Comparison of ENCODE assay signal across 2 cellular contexts in the genomic region with DNA sequence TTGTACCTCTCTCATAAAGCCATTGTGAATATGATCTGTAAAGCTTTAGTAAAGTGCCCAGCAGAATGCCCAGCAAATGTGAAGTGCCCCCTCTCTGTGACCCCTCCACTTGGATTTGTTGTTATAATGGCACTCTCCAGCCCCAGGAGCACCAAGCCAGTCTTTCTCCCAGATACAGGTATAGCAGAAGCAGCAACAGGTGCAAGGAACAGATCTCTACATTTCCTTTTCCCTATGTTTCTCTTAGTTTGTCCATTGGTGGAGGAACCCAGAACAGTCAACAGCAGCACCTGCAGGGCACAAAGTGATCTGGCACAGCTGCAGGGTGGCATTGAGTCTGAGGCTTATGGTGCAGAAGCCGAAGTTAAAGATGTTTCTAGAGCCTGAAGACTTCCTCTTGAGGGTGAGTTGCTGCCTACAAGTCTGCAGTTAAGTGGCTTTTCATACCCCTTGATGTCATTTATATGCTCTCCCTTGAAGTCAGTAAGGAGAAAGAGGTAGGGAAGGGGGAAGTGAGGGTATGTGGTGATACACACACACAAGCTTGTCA.
TF ChIP-seq lines count a peak whose summit lies in the region.

No MANE protein-coding gene starts in this region.

TF ChIP-seq in HCT116, 20 proteins besides CTCF, POLR2A, EP300 and RAD21:
- TF ChIP-seq TCF7L2 (IDR thresholded peaks at IDR 0.05; ENCODE audit: borderline replicate concordance, extremely low read depth, insufficient read depth, insufficient read length) (no peak), CBX3 (IDR thresholded peaks at IDR 0.05; ENCODE audit: low read depth) (no peak), EZH2 (IDR thresholded peaks at IDR 0.05) (no peak), ZFX (IDR thresholded peaks at IDR 0.05) (no peak), CEBPB (IDR thresholded peaks at IDR 0.05; ENCODE audit: low read depth) (no peak), YY1 (IDR thresholded peaks at IDR 0.05; ENCODE audit: extremely low read depth, insufficient replicate concordance, low read depth, low read length) (no peak), EGR1 (IDR thresholded peaks at IDR 0.05; ENCODE audit: low read depth) (no peak)
- TF ChIP-seq, protein P1, sequence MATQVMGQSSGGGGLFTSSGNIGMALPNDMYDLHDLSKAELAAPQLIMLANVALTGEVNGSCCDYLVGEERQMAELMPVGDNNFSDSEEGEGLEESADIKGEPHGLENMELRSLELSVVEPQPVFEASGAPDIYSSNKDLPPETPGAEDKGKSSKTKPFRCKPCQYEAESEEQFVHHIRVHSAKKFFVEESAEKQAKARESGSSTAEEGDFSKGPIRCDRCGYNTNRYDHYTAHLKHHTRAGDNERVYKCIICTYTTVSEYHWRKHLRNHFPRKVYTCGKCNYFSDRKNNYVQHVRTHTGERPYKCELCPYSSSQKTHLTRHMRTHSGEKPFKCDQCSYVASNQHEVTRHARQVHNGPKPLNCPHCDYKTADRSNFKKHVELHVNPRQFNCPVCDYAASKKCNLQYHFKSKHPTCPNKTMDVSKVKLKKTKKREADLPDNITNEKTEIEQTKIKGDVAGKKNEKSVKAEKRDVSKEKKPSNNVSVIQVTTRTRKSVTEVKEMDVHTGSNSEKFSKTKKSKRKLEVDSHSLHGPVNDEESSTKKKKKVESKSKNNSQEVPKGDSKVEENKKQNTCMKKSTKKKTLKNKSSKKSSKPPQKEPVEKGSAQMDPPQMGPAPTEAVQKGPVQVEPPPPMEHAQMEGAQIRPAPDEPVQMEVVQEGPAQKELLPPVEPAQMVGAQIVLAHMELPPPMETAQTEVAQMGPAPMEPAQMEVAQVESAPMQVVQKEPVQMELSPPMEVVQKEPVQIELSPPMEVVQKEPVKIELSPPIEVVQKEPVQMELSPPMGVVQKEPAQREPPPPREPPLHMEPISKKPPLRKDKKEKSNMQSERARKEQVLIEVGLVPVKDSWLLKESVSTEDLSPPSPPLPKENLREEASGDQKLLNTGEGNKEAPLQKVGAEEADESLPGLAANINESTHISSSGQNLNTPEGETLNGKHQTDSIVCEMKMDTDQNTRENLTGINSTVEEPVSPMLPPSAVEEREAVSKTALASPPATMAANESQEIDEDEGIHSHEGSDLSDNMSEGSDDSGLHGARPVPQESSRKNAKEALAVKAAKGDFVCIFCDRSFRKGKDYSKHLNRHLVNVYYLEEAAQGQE (IDR thresholded peaks at IDR 0.05; ENCODE audit: low read depth): no peak
- TF ChIP-seq, protein P2, sequence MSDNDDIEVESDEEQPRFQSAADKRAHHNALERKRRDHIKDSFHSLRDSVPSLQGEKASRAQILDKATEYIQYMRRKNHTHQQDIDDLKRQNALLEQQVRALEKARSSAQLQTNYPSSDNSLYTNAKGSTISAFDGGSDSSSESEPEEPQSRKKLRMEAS (IDR thresholded peaks at IDR 0.05): no peak
TF ChIP-seq in HCT116: peak in this region for 0.

TF ChIP-seq in H1, 55 proteins besides CTCF, POLR2A, EP300 and RAD21:
- TF ChIP-seq SRF (IDR thresholded peaks at IDR 0.05; ENCODE audit: low read depth, low read length): no peak
- TF ChIP-seq EGR1 (IDR thresholded peaks at IDR 0.05; ENCODE audit: borderline replicate concordance, low read depth, low read length): no peak
- TF ChIP-seq ASH2L (IDR thresholded peaks at IDR 0.05; ENCODE audit: low read length): no peak
- TF ChIP-seq, protein P3, sequence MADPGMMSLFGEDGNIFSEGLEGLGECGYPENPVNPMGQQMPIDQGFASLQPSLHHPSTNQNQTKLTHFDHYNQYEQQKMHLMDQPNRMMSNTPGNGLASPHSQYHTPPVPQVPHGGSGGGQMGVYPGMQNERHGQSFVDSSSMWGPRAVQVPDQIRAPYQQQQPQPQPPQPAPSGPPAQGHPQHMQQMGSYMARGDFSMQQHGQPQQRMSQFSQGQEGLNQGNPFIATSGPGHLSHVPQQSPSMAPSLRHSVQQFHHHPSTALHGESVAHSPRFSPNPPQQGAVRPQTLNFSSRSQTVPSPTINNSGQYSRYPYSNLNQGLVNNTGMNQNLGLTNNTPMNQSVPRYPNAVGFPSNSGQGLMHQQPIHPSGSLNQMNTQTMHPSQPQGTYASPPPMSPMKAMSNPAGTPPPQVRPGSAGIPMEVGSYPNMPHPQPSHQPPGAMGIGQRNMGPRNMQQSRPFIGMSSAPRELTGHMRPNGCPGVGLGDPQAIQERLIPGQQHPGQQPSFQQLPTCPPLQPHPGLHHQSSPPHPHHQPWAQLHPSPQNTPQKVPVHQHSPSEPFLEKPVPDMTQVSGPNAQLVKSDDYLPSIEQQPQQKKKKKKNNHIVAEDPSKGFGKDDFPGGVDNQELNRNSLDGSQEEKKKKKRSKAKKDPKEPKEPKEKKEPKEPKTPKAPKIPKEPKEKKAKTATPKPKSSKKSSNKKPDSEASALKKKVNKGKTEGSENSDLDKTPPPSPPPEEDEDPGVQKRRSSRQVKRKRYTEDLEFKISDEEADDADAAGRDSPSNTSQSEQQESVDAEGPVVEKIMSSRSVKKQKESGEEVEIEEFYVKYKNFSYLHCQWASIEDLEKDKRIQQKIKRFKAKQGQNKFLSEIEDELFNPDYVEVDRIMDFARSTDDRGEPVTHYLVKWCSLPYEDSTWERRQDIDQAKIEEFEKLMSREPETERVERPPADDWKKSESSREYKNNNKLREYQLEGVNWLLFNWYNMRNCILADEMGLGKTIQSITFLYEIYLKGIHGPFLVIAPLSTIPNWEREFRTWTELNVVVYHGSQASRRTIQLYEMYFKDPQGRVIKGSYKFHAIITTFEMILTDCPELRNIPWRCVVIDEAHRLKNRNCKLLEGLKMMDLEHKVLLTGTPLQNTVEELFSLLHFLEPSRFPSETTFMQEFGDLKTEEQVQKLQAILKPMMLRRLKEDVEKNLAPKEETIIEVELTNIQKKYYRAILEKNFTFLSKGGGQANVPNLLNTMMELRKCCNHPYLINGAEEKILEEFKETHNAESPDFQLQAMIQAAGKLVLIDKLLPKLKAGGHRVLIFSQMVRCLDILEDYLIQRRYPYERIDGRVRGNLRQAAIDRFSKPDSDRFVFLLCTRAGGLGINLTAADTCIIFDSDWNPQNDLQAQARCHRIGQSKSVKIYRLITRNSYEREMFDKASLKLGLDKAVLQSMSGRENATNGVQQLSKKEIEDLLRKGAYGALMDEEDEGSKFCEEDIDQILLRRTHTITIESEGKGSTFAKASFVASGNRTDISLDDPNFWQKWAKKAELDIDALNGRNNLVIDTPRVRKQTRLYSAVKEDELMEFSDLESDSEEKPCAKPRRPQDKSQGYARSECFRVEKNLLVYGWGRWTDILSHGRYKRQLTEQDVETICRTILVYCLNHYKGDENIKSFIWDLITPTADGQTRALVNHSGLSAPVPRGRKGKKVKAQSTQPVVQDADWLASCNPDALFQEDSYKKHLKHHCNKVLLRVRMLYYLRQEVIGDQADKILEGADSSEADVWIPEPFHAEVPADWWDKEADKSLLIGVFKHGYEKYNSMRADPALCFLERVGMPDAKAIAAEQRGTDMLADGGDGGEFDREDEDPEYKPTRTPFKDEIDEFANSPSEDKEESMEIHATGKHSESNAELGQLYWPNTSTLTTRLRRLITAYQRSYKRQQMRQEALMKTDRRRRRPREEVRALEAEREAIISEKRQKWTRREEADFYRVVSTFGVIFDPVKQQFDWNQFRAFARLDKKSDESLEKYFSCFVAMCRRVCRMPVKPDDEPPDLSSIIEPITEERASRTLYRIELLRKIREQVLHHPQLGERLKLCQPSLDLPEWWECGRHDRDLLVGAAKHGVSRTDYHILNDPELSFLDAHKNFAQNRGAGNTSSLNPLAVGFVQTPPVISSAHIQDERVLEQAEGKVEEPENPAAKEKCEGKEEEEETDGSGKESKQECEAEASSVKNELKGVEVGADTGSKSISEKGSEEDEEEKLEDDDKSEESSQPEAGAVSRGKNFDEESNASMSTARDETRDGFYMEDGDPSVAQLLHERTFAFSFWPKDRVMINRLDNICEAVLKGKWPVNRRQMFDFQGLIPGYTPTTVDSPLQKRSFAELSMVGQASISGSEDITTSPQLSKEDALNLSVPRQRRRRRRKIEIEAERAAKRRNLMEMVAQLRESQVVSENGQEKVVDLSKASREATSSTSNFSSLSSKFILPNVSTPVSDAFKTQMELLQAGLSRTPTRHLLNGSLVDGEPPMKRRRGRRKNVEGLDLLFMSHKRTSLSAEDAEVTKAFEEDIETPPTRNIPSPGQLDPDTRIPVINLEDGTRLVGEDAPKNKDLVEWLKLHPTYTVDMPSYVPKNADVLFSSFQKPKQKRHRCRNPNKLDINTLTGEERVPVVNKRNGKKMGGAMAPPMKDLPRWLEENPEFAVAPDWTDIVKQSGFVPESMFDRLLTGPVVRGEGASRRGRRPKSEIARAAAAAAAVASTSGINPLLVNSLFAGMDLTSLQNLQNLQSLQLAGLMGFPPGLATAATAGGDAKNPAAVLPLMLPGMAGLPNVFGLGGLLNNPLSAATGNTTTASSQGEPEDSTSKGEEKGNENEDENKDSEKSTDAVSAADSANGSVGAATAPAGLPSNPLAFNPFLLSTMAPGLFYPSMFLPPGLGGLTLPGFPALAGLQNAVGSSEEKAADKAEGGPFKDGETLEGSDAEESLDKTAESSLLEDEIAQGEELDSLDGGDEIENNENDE (IDR thresholded peaks at IDR 0.05; ENCODE audit: insufficient replicate concordance, low read length): no peak
- TF ChIP-seq, protein P4, sequence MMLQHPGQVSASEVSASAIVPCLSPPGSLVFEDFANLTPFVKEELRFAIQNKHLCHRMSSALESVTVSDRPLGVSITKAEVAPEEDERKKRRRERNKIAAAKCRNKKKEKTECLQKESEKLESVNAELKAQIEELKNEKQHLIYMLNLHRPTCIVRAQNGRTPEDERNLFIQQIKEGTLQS (IDR thresholded peaks at IDR 0.05; ENCODE audit: insufficient read depth, low read depth, low read length): no peak
- TF ChIP-seq, protein P5, sequence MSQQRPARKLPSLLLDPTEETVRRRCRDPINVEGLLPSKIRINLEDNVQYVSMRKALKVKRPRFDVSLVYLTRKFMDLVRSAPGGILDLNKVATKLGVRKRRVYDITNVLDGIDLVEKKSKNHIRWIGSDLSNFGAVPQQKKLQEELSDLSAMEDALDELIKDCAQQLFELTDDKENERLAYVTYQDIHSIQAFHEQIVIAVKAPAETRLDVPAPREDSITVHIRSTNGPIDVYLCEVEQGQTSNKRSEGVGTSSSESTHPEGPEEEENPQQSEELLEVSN (IDR thresholded peaks at IDR 0.05): no peak
- TF ChIP-seq, protein P6, sequence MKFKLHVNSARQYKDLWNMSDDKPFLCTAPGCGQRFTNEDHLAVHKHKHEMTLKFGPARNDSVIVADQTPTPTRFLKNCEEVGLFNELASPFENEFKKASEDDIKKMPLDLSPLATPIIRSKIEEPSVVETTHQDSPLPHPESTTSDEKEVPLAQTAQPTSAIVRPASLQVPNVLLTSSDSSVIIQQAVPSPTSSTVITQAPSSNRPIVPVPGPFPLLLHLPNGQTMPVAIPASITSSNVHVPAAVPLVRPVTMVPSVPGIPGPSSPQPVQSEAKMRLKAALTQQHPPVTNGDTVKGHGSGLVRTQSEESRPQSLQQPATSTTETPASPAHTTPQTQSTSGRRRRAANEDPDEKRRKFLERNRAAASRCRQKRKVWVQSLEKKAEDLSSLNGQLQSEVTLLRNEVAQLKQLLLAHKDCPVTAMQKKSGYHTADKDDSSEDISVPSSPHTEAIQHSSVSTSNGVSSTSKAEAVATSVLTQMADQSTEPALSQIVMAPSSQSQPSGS (IDR thresholded peaks at IDR 0.05; ENCODE audit: low read length): no peak
- TF ChIP-seq CTBP2 (IDR thresholded peaks at IDR 0.05; ENCODE audit: borderline replicate concordance, insufficient read depth, insufficient read length, low read length): no peak
- no peak for TF ChIP-seq CBX5 (IDR thresholded peaks at IDR 0.05; ENCODE audit: low read depth, low read length)
- TF ChIP-seq SUZ12 (IDR thresholded peaks at IDR 0.05; ENCODE audit: low read length): no peak
- TF ChIP-seq, protein P7, sequence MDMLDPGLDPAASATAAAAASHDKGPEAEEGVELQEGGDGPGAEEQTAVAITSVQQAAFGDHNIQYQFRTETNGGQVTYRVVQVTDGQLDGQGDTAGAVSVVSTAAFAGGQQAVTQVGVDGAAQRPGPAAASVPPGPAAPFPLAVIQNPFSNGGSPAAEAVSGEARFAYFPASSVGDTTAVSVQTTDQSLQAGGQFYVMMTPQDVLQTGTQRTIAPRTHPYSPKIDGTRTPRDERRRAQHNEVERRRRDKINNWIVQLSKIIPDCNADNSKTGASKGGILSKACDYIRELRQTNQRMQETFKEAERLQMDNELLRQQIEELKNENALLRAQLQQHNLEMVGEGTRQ (IDR thresholded peaks at IDR 0.05; ENCODE audit: low read length): no peak
- TF ChIP-seq BACH1 (IDR thresholded peaks at IDR 0.05; ENCODE audit: low read length): no peak
- TF ChIP-seq CEBPB (IDR thresholded peaks at IDR 0.05; ENCODE audit: low read depth, low read length): no peak
- TF ChIP-seq MAFK (IDR thresholded peaks at IDR 0.05; ENCODE audit: low read depth, low read length): no peak
- no peak for TF ChIP-seq PHF8 (conservative IDR thresholded peaks at IDR 0.05; ENCODE audit: low read depth, low read length)
- TF ChIP-seq SIN3A (conservative IDR thresholded peaks at IDR 0.05 in 1 of 2, IDR thresholded peaks at IDR 0.05 in 1 of 2; ENCODE audit: low read depth in 1 of 2, low read length in 2 of 2): no peak
